ENCODE assay signal across 25 cellular contexts in the genomic region with DNA sequence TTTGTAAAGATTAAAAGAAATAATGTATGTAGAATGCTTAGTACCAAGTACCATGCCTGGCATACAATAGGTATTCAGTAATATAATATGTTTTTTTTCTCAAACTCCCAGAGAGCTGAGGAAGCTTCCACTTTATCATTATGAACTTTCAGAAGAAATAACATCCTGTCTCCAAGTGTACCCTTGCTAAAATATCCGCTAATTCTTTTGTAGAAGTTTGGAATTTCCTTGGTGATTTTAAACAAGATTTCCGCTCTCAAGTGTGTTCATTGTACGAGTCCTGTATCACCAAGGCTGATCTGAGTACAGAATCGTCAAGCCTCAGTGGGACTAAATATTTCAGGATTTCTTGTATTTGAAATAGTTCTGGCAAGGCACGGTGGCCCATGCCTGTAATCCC. TPM values are rescaled to one million over a fixed set of nuclear protein-coding genes. Genes with fewer than 3 reads are reported as not detected.
"Had no signal": no experiment of that assay in that cellular context is flagged by ENCODE, and none has a peak within 500 bp of the region (broad histone marks: within the 10 kb centered on the region; RNA-seq: fewer than 3 reads in every experiment).

No MANE protein-coding gene starts in this region.

- ATAC-seq: activated CD4-positive, alpha-beta T cell treated with anti-CD3 and anti-CD28 coated beads for 36 hours; activated T-helper 17 cell treated with anti-CD3 and anti-CD28 coated beads, Interleukin-2, amount 50 U/mL, for 72 hours; body of pancreas had no signal

- H3K27ac Mint-ChIP-seq: activated CD4-positive, alpha-beta memory T cell treated with anti-CD3 and anti-CD28 coated beads, Interleukin-2, amount 10 ng/mL, durations not matched to agents 7 days and 5 days; activated CD4-positive, alpha-beta T cell treated with anti-CD3 and anti-CD28 coated beads for 36 hours; activated naive CD4-positive, alpha-beta T cell treated with anti-CD3 and anti-CD28 coated beads, Interleukin-2, amount 50 U/mL, for 24 hours; activated T-helper 17 cell treated with anti-CD3 and anti-CD28 coated beads, Interleukin-2, amount 50 U/mL, for 72 hours had no signal

- H3K4me2 ChIP-seq: SK-N-SH had no signal

- H3K4me3 ChIP-seq: ascending aorta, body of pancreas, MG63, SJCRH30 had no signal

- DNase-seq: activated CD4-positive, alpha-beta memory T cell treated with anti-CD3 and anti-CD28 coated beads, Interleukin-2, amount 10 ng/mL, durations not matched to agents 7 days and 5 days; activated CD4-positive, alpha-beta T cell treated with anti-CD3 and anti-CD28 coated beads for 36 hours; activated CD4-positive, alpha-beta T cell treated with anti-CD3 and anti-CD28 coated beads, Interleukin-2, amount 50 U/mL, for 1 hour; activated T-cell treated with anti-CD3 and anti-CD28 coated beads for 4 hours; activated T-cell treated with anti-CD3 and anti-CD28 coated beads, Interleukin-2, amount 50 U/mL, for 48 hours; body of pancreas; MG63; MV-4-11; NCI-H1092 treated with DMSO at 0.1 percent for 48 hours; NCI-H1417 treated with DMSO at 0.1 percent for 48 hours; NCI-H1694; NCI-H2029; NCI-H2107; NCI-H2171 treated with DMSO at 0.1 percent for 48 hours; NCI-H226; NCI-H526; NCI-H774; SJCRH30; SK-N-SH; T-helper 1 cell; WERI-Rb-1 had no signal

- H3K9me2 ChIP-seq: SK-N-SH had no signal

- H3K27ac ChIP-seq: ascending aorta, body of pancreas, SJCRH30, WERI-Rb-1 had no signal

- H3K4me1 Mint-ChIP-seq: activated CD4-positive, alpha-beta memory T cell treated with anti-CD3 and anti-CD28 coated beads, Interleukin-2, amount 10 ng/mL, durations not matched to agents 7 days and 5 days; activated naive CD4-positive, alpha-beta T cell treated with anti-CD3 and anti-CD28 coated beads, Interleukin-2, amount 50 U/mL, for 24 hours; activated T-helper 17 cell treated with anti-CD3 and anti-CD28 coated beads, Interleukin-2, amount 50 U/mL, for 72 hours had no signal

- H3K36me3 ChIP-seq: ascending aorta, MG63, SJCRH30, WERI-Rb-1 had no signal

- H3K4me3 Mint-ChIP-seq: activated CD4-positive, alpha-beta memory T cell treated with anti-CD3 and anti-CD28 coated beads, Interleukin-2, amount 10 ng/mL, durations not matched to agents 7 days and 5 days; activated CD4-positive, alpha-beta T cell treated with anti-CD3 and anti-CD28 coated beads for 36 hours; activated naive CD4-positive, alpha-beta T cell treated with anti-CD3 and anti-CD28 coated beads, Interleukin-2, amount 50 U/mL, for 24 hours; activated T-helper 17 cell treated with anti-CD3 and anti-CD28 coated beads, Interleukin-2, amount 50 U/mL, for 72 hours had no signal

- H3K9me3 ChIP-seq: ascending aorta, body of pancreas, MG63, SJCRH30, SK-N-SH had no signal

- H3K36me3 Mint-ChIP-seq: activated naive CD4-positive, alpha-beta T cell treated with anti-CD3 and anti-CD28 coated beads, Interleukin-2, amount 50 U/mL, for 24 hours had no signal

- H3K4me1 ChIP-seq: ascending aorta, body of pancreas, SJCRH30 had no signal

- H3K9me3 Mint-ChIP-seq: activated CD4-positive, alpha-beta memory T cell treated with anti-CD3 and anti-CD28 coated beads, Interleukin-2, amount 10 ng/mL, durations not matched to agents 7 days and 5 days; activated naive CD4-positive, alpha-beta T cell treated with anti-CD3 and anti-CD28 coated beads, Interleukin-2, amount 50 U/mL, for 24 hours; activated T-helper 17 cell treated with anti-CD3 and anti-CD28 coated beads, Interleukin-2, amount 50 U/mL, for 72 hours had no signal

- H3K27me3 ChIP-seq: ascending aorta, body of pancreas, MG63, SJCRH30 had no signal

RNA-seq across cellular contexts. Expression of a gene that starts 16.1 kb away (rescaled TPM):
- total RNA-seq: RPMI7951 had no signal
